8 cellular contexts compared by ENCODE assay signal in genomic region chrX:103254171-103254824, GRCh38. TPM values are rescaled to one million over a fixed set of nuclear protein-coding genes. Genes with fewer than 3 reads are reported as not detected.
DNase-seq lines count a peak whose midpoint lies in the region; ATAC-seq and TF ChIP-seq lines count a peak whose summit lies in the region.

No MANE protein-coding gene starts in this region.

- no peaks in the 10 kb centered on the region for H3K9me2 ChIP-seq in OCI-LY1 (ENCODE audit: low read depth, low read length)

- H3K27me3 ChIP-seq in A673 (replicated peaks; ENCODE audit: insufficient read depth, low read depth, low read length, poor library complexity) (peaks cover 3% of the 10 kb centered on the region), OCI-LY1 (ENCODE audit: insufficient read depth, low read length) (no peaks in the 10 kb centered on the region), psoas muscle (ENCODE audit: insufficient read depth in 3 of 3, low read length in 2 of 3) (no peaks in the 10 kb centered on the region)

- intact Hi-C loops in A673 (cut with micrococcal nuclease; ENCODE audit: unreplicated experiment) = no loop called here
- intact Hi-C loops in psoas muscle (cut with DNase I) = loop anchor here in 1 of 2 donors (5.0 kb wide), 1 partner anchor 42 kb away; no protein-coding TSS in a partner anchor

- CTCF ChIA-PET in A673 (lab: Charles Lee) = no interaction called here

- TF ChIP-seq CTCF in A673 (conservative IDR thresholded peaks at IDR 0.05; ENCODE audit: low read depth, low read length) = no peak
- no peak for TF ChIP-seq CTCF in OCI-LY1 (IDR thresholded peaks at IDR 0.05; ENCODE audit: low read length)
- TF ChIP-seq CTCF in psoas muscle (IDR thresholded peaks at IDR 0.05) = no peak

- H3K36me3 ChIP-seq in A673 (ENCODE audit: insufficient read depth, low read length, poor library complexity, severe bottlenecking) (no peaks in the 10 kb centered on the region), OCI-LY1 (ENCODE audit: insufficient read depth, low read length) (peaks cover 7% of the 10 kb centered on the region; the same call in 1 of the 2 replicates), psoas muscle (ENCODE audit: insufficient read depth in 1 of 2, low read depth in 1 of 2) (no peaks in the 10 kb centered on the region)

- no peak overlapping the region for H2AFZ ChIP-seq in OCI-LY1 (ENCODE audit: low read length)

- no TSS peak for BruUV-seq in A673 (replicated peaks; lab: Mats Ljungman, UMichigan)

- 1 to 17% (median 3%) methylated on average over 16 to 22 of the region's 22 CpGs for WGBS in psoas muscle, 3 donors

- peak overlapping the region; percentile 72 for H3K4me2 ChIP-seq in OCI-LY1 (ENCODE audit: low read length)

- H3K4me3 ChIP-seq in A673 (ENCODE audit: low read depth, low read length, poor library complexity, severe bottlenecking) = peak overlapping the region; percentile 64
- H3K4me3 ChIP-seq in OCI-LY1 (ENCODE audit: low read depth, low read length, poor library complexity, severe bottlenecking) = peak overlapping the region; percentile 83
- H3K4me3 ChIP-seq in psoas muscle = peak overlapping the region; percentile 65

- H3K9ac ChIP-seq in OCI-LY1 (ENCODE audit: low read length) = peak overlapping the region; percentile 78

- H4K20me1 ChIP-seq in OCI-LY1 (ENCODE audit: insufficient read depth, low read length) = no peaks in the 10 kb centered on the region

- H3K27ac ChIP-seq in A673 (ENCODE audit: low read depth, low read length, poor library complexity, severe bottlenecking) = peak overlapping the region; percentile 85
- H3K27ac ChIP-seq in OCI-LY1 (ENCODE audit: low read depth, low read length, poor library complexity, severe bottlenecking) = peak overlapping the region; percentile 9
- peak overlapping the region; percentile 62 for H3K27ac ChIP-seq in psoas muscle

- H3K9me3 ChIP-seq in A673 (ENCODE audit: low read depth, low read length, poor library complexity, severe bottlenecking) = no peaks in the 10 kb centered on the region
- no peaks in the 10 kb centered on the region for H3K9me3 ChIP-seq in OCI-LY1 (ENCODE audit: low read length)
- H3K9me3 ChIP-seq in psoas muscle = no peaks in the 10 kb centered on the region

- peaks cover 4% of the 10 kb centered on the region for H3K4me1 ChIP-seq in A673 (ENCODE audit: insufficient read depth, low read length, poor library complexity, severe bottlenecking)
- H3K4me1 ChIP-seq in OCI-LY1 (ENCODE audit: insufficient read depth, low read length, severe bottlenecking) = peaks cover 6% of the 10 kb centered on the region
- no peaks in the 10 kb centered on the region for H3K4me1 ChIP-seq in psoas muscle

- POLR2A ChIA-PET in A673 (lab: Charles Lee; ENCODE audit: low non-redundant PET) = no interaction called here

- no peaks in the 10 kb centered on the region for H3K79me2 ChIP-seq in OCI-LY1 (ENCODE audit: insufficient read depth, low read length)

- peak; percentile 47 for DNase-seq in A673 (ENCODE audit: low spot score)
- DNase-seq in anterior cingulate cortex (lab: John Stamatoyannopoulos, UW) = peak in 54 of 58 donors; percentile 0 to 69 (median 24)
- DNase-seq in hippocampal formation (lab: John Stamatoyannopoulos, UW) = peak; percentile 26 to 41
- peak; percentile 26 to 55 for DNase-seq in psoas muscle
- no peak for DNase-seq in HuH-7 (ENCODE audit: low spot score)

- H3F3A ChIP-seq in OCI-LY1 (ENCODE audit: insufficient read depth, low read length) = no peaks in the 10 kb centered on the region

- peak; percentile 65 for ATAC-seq in GM18498 (IDR thresholded peaks at IDR 0.05; ENCODE audit: unreplicated experiment)
- ATAC-seq in HG03103 (IDR thresholded peaks at IDR 0.05; ENCODE audit: low read depth, unreplicated experiment) = peak; percentile 52
- ATAC-seq in psoas muscle = peak; percentile 40 to 68 (median 50)

RNA-seq across cellular contexts. Expression of gene TCEAL8, which starts 0.7 kb away (rescaled TPM):
- total RNA-seq in A673 (2021) (62.9 and 66.2 TPM in 2 replicates), psoas muscle (10 to 100 TPM in 1 of 4 donors, 1 to 10 TPM in 3; 6.6 to 15.8 (median 8.2) TPM)
- 10 to 100 TPM in 2 of 3 donors, 1 to 10 TPM in 1; 9.5 to 13.9 (median 11.0) TPM for polyA plus RNA-seq in psoas muscle

RNA-seq across cellular contexts. Expression of gene TCEAL5, which starts 22.3 kb away (rescaled TPM):
- total RNA-seq in A673 (2021) = 0.26 and 0.58 TPM in 2 replicates
- not detected for total RNA-seq in psoas muscle
- under 1 TPM in 2 of 3 donors, not detected in 1; 0.08 to 0.09 TPM for polyA plus RNA-seq in psoas muscle

RNA-seq across cellular contexts. Expression of gene BEX4, which starts 39.4 kb away (rescaled TPM):
- total RNA-seq in A673 (2021) (65.4 and 67.7 TPM in 2 replicates), psoas muscle (1 to 10 TPM; 1.9 to 4.6 (median 2.8) TPM)
- 1 to 10 TPM; 3.7 to 4.9 (median 4.0) TPM for polyA plus RNA-seq in psoas muscle

RNA-seq across cellular contexts. Expression of gene BEX2, which starts 56.5 kb away (rescaled TPM):
- total RNA-seq in A673 (2021) (49.4 and 51.4 TPM in 2 replicates), psoas muscle (10 to 100 TPM in 1 of 4 donors, 1 to 10 TPM in 1, under 1 TPM in 2; 0.29 to 13.2 (median 1.4) TPM)
- polyA plus RNA-seq in psoas muscle = 1 to 10 TPM in 1 of 3 donors, under 1 TPM in 2; 0.21 to 2.7 (median 0.87) TPM

Comparison
In these comparisons a context has a peak if more than half of its experiments do, and no peak if none do; other contexts are left out.
1. H3K27ac ChIP-seq: peak in every context shown above with its lines; median percentile 85 in A673; 62 in psoas muscle; 9 in OCI-LY1.
2. RNA of gene BEX4, which starts 39.4 kb away (total RNA-seq): 65.4 to 67.7 TPM in A673; 1.9 to 4.6 TPM in psoas muscle; every median in the first group is over 10 times any median in the second.
3. Peak in every context shown above with its lines, with median percentiles within 50 percentile points of each other: H3K4me3 ChIP-seq and ATAC-seq.